ENCODE assay signal across 35 cellular contexts in the genomic region with DNA sequence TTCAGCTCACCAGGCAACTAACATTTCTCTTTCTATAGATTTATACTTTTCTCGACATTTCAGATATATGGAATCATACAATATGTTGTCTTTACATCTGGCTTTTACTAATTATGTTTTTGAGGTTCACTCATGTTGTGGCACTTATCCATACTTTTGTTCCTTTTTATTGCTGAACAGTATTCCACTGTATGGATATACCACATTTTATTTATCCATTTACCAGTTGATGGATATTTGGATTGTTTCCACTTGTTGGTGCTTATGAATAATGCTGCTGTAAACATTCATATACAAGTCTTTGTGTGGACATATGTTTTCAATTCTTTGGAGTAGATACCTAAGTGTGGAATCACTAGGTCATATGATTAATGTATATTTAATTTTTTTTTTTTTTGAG.
"Had no signal": no experiment of that assay in that cellular context is flagged by ENCODE, and none has a peak within 500 bp of the region (broad histone marks: within the 10 kb centered on the region; RNA-seq: fewer than 3 reads in every experiment).

No MANE protein-coding gene starts in this region.

- DNase-seq: Karpas-422, Kasumi-1, KG1, MG63, MM.1S, MV-4-11, NCI-H1048, NCI-H1092, NCI-H1092 treated with DMSO at 0.1 percent for 48 hours, NCI-H1105, NCI-H1105 treated with DMSO at 0.1 percent for 48 hours, NCI-H1417, NCI-H1417 treated with DMSO at 0.1 percent for 48 hours, NCI-H1436, NCI-H1436 treated with DMSO at 0.1 percent for 48 hours, NCI-H146, NCI-H1694, NCI-H1694 treated with DMSO at 0.1 percent for 48 hours, NCI-H187, NCI-H187 treated with DMSO at 0.1 percent for 48 hours, NCI-H1930, NCI-H2029, NCI-H2029 treated with DMSO at 0.1 percent for 48 hours, NCI-H2081, NCI-H2081 treated with DMSO at 0.1 percent for 48 hours, NCI-H2107, NCI-H2171, NCI-H2171 treated with DMSO at 0.1 percent for 48 hours, NCI-H2227 treated with DMSO at 0.1 percent for 48 hours, NCI-H226, NCI-H345, NCI-H446, NCI-H446 treated with DMSO at 0.1 percent for 48 hours, NCI-H510A had no signal

- H3K4me3 ChIP-seq: MG63 had no signal

- H3K9me3 ChIP-seq: MG63 had no signal

- H3K36me3 ChIP-seq: MG63 had no signal

- H3K27me3 ChIP-seq: MG63 had no signal

- H3K9ac ChIP-seq: KMS-11 had no signal

- H3K27ac ChIP-seq: KMS-11 had no signal

- H3K4me2 ChIP-seq: KMS-11 had no signal
